Comparison of ENCODE assay signal across 13 cellular contexts in genomic region chr20:50041238-50041915, GRCh38.
DNase-seq lines count a peak whose midpoint lies in the region; TF ChIP-seq lines count a peak whose summit lies in the region.
"Had no signal": no experiment of that assay in that cellular context is flagged by ENCODE, and none has a peak within 500 bp of the region (broad histone marks: within the 10 kb centered on the region; RNA-seq: fewer than 3 reads in every experiment).

No MANE protein-coding gene starts in this region.

- H3K36me3 Mint-ChIP-seq in nephron (ENCODE audit: low read depth): no peaks in the 10 kb centered on the region

- peaks cover 12% of the 10 kb centered on the region for H3K4me1 Mint-ChIP-seq in nephron

- peak overlapping the region; percentile 35 to 66 (median 55) for H3K27ac Mint-ChIP-seq in nephron
- H3K27ac Mint-ChIP-seq: GM23338 had no signal

- H3K4me3 Mint-ChIP-seq in nephron: no peak overlapping the region
- H3K4me3 Mint-ChIP-seq: GM23338 had no signal

- no peaks in the 10 kb centered on the region for H3K9me3 Mint-ChIP-seq in nephron
- H3K9me3 Mint-ChIP-seq: GM23338 had no signal

- H3K27ac ChIP-seq in DOHH2 (ENCODE audit: low read depth, low read length): no peak overlapping the region
- H3K27ac ChIP-seq in HEK293 (ENCODE audit: extremely low read depth, low read depth, low read length): no peak overlapping the region
- H3K27ac ChIP-seq in SU-DHL-6 (ENCODE audit: low read depth, low read length): peak overlapping the region; percentile 25
- H3K27ac ChIP-seq: left ventricle myocardium inferior had no signal

- POLR2A ChIA-PET in HEK293 (lab: Yijun Ruan, JAX): no interaction called here

- H3K9me2 ChIP-seq in DOHH2 (replicated peaks; ENCODE audit: control insufficient read depth, low read length) (no peaks in the 10 kb centered on the region), SU-DHL-6 (replicated peaks; ENCODE audit: insufficient read depth, low read length) (no peaks in the 10 kb centered on the region)

- H3K4me1 ChIP-seq in DOHH2 (ENCODE audit: control insufficient read depth, low read length) (peaks cover 12% of the 10 kb centered on the region), HEK293 (ENCODE audit: control insufficient read depth, insufficient read depth, low read length) (no peaks in the 10 kb centered on the region)

- CTCF ChIA-PET in HEK293 (lab: Yijun Ruan, JAX): interaction anchor here (0.5 to 0.6 kb wide), 2 partner anchors 43 to 52 kb away, joined by 3 to 5 read pairs; no protein-coding TSS in a partner anchor

- H3F3A ChIP-seq in DOHH2 (ENCODE audit: control insufficient read depth, insufficient read depth): no peaks in the 10 kb centered on the region
- H3F3A ChIP-seq in SU-DHL-6 (ENCODE audit: insufficient read depth): peaks cover 4% of the 10 kb centered on the region; the same call in 1 of the 2 replicates

- H2AFZ ChIP-seq in SU-DHL-6 (ENCODE audit: low read depth, low read length, severe bottlenecking): peak overlapping the region; percentile 44

- H3K9me3 ChIP-seq in DOHH2 (ENCODE audit: control insufficient read depth, insufficient read depth, low read length) (no peaks in the 10 kb centered on the region), HEK293 (ENCODE audit: control insufficient read depth, insufficient read depth, low read depth, low read length) (no peaks in the 10 kb centered on the region), SU-DHL-6 (ENCODE audit: insufficient read depth, low read length) (no peaks in the 10 kb centered on the region)
- H3K9me3 ChIP-seq: left ventricle myocardium inferior had no signal

- H3K4me3 ChIP-seq in DOHH2 (ENCODE audit: low read length) (peak overlapping the region; percentile 14; the same call in 1 of the 2 replicates), HEK293 (ENCODE audit: low read depth, low read length) (no peak overlapping the region), SU-DHL-6 (ENCODE audit: insufficient read depth, low read length, poor library complexity, severe bottlenecking) (no peak overlapping the region)
- H3K4me3 ChIP-seq: GM23338, left ventricle myocardium inferior had no signal

- TF ChIP-seq CTCF in DOHH2 (IDR thresholded peaks at IDR 0.05; ENCODE audit: low read depth, low read length, poor library complexity, severe bottlenecking): no peak
- no peak for TF ChIP-seq CTCF in HEK293 (tag by site-specific recombination; IDR thresholded peaks at IDR 0.05)
- no peak for TF ChIP-seq CTCF in SU-DHL-6 (IDR thresholded peaks at IDR 0.05; ENCODE audit: insufficient read depth, low read length, poor library complexity, severe bottlenecking)
- TF ChIP-seq CTCF in nephron (IDR thresholded peaks at IDR 0.05; ENCODE audit: unreplicated experiment in 3 of 3): no peak

- no peaks in the 10 kb centered on the region for H3K79me2 ChIP-seq in DOHH2 (ENCODE audit: control insufficient read depth, low read length)
- H3K79me2 ChIP-seq in SU-DHL-6 (ENCODE audit: insufficient read depth, low read length): no peaks in the 10 kb centered on the region

- peak overlapping the region; percentile 15; the same call in 1 of the 2 replicates for H3K9ac ChIP-seq in SU-DHL-6 (ENCODE audit: low read length)

- H3K4me2 ChIP-seq in DOHH2 (ENCODE audit: low read length) (peak overlapping the region; percentile 56), SU-DHL-6 (ENCODE audit: low read depth, low read length, poor library complexity, severe bottlenecking) (peak overlapping the region; percentile 39)
- H3K4me2 ChIP-seq: GM23338 had no signal

- H4K20me1 ChIP-seq in DOHH2 (ENCODE audit: control insufficient read depth, insufficient read depth, low read depth, low read length) (no peaks in the 10 kb centered on the region), SU-DHL-6 (ENCODE audit: low read depth, low read length) (no peaks in the 10 kb centered on the region)

- DNase-seq in HPDE6-E6E7 (ENCODE audit: extremely low spot score): no peak
- DNase-seq in activated CD8-positive, alpha-beta memory T cell treated with anti-CD3 and anti-CD28 coated beads, Interleukin-2, amount 50 U/mL, for 48 hours: no peak
- no peak for DNase-seq in NCI-H1694 (lab: John Stamatoyannopoulos, UW)
- DNase-seq in T-helper 1 cell: no peak
- DNase-seq: activated CD4-positive, CD25-positive, alpha-beta regulatory T cell treated with anti-CD3 and anti-CD28 coated beads, Interleukin-2, amount 50 U/mL, for 72 hours; activated naive CD4-positive, alpha-beta T cell treated with Interleukin-2 at 50 U/mL for 16 hours; left ventricle myocardium inferior; NCI-H1092 treated with DMSO at 0.1 percent for 48 hours had no signal

- H3K36me3 ChIP-seq in DOHH2 (ENCODE audit: control insufficient read depth, low read length) (no peaks in the 10 kb centered on the region), HEK293 (ENCODE audit: control insufficient read depth in 2 of 2, insufficient read depth in 1 of 2, low read length in 2 of 2) (no peaks in the 10 kb centered on the region), SU-DHL-6 (ENCODE audit: low read length) (no peaks in the 10 kb centered on the region)
- H3K36me3 ChIP-seq: left ventricle myocardium inferior had no signal

- H3K27me3 ChIP-seq in DOHH2 (ENCODE audit: control insufficient read depth, low read length): peaks cover 7% of the 10 kb centered on the region; the same call in 1 of the 2 replicates
- no peaks in the 10 kb centered on the region for H3K27me3 ChIP-seq in SU-DHL-6 (ENCODE audit: low read length)

- no peaks in the 10 kb centered on the region for H3K27me3 Mint-ChIP-seq in nephron (ENCODE audit: low read depth)

TF ChIP-seq in HEK293, 187 proteins besides CTCF, POLR2A, EP300 and RAD21:
- TF ChIP-seq ZNF214 (tag by site-specific recombination; IDR thresholded peaks at IDR 0.05; ENCODE audit: borderline replicate concordance): no peak
- TF ChIP-seq SP2 (tag by site-specific recombination; IDR thresholded peaks at IDR 0.05): peak; percentile 42
- no peak for TF ChIP-seq ZSCAN18 (tag by site-specific recombination; IDR thresholded peaks at IDR 0.05)
- 0 out of 2 replicates have a peak, but pooled peaks have one; percentile 13 for TF ChIP-seq KLF1 (tag by site-specific recombination; IDR thresholded peaks at IDR 0.05)
- no peak for TF ChIP-seq ZNF112 (tag by site-specific recombination; IDR thresholded peaks at IDR 0.05)
- TF ChIP-seq EGR2 (tag by site-specific recombination; IDR thresholded peaks at IDR 0.05; ENCODE audit: low read depth): peak; percentile 63
- TF ChIP-seq ZFHX2 (tag by site-specific recombination; conservative IDR thresholded peaks at IDR 0.05): peak; percentile 53
